ENCODE assay signal across 17 cellular contexts in the genomic region with DNA sequence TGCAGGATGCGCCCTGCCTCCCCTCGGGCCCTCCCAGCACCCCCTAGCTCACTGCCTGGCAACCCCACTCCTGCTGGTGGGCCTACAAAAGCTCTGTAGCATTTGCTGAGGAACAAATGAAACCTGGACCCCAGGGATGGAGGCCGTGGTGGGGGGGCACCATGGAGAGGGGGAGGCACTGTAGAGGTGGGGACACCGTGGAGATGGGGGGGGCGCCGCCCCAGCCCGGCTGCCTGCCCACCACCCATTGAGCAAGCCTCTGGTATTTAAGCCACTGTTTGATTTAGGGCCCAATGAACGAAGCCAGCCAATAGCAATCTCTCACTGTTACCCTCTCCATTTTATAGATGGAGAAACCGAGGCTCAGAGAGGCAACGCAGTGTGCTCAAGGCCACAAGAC.
"Had no signal": no experiment of that assay in that cellular context is flagged by ENCODE, and none has a peak within 500 bp of the region (broad histone marks: within the 10 kb centered on the region; RNA-seq: fewer than 3 reads in every experiment).

No MANE protein-coding gene starts in this region.

- H3K9me3 Mint-ChIP-seq: activated naive CD8-positive, alpha-beta T cell treated with anti-CD3 and anti-CD28 coated beads, Interleukin-2, amount 10 ng/mL, durations not matched to agents 7 days and 5 days; neural crest cell had no signal

- H3K9ac ChIP-seq: SK-N-SH had no signal

- FAIRE-seq: pancreas had no signal

- DNase-seq: activated CD4-positive, alpha-beta T cell treated with anti-CD3 and anti-CD28 coated beads for 1 hour; activated CD4-positive, alpha-beta T cell treated with anti-CD3 and anti-CD28 coated beads, Interleukin-2, amount 50 U/mL, for 4 hours; activated naive CD4-positive, alpha-beta T cell; activated naive CD8-positive, alpha-beta T cell treated with anti-CD3 and anti-CD28 coated beads, Interleukin-2, amount 10 ng/mL, durations not matched to agents 7 days and 5 days; activated T-cell treated with anti-CD3 and anti-CD28 coated beads for 4 hours; anterior cingulate cortex; brain microvascular endothelial cell; dorsolateral prefrontal cortex; erythroblast; retina; SK-N-SH; stimulated activated CD4-positive, alpha-beta T cell treated with anti-CD3 and anti-CD28 coated beads, Interleukin-15, amount 100 ng/mL, for 24 hours; stimulated activated CD4-positive, alpha-beta T cell treated with anti-CD3 and anti-CD28 coated beads, Interleukin-4, amount 100 ng/mL, for 1 hour; stimulated activated naive CD4-positive, alpha-beta T cell had no signal

- H3K4me2 ChIP-seq: SK-N-SH had no signal

- H3K36me3 ChIP-seq: brain microvascular endothelial cell, pancreas, tibial nerve had no signal

- H3K4me3 Mint-ChIP-seq: activated naive CD8-positive, alpha-beta T cell treated with anti-CD3 and anti-CD28 coated beads, Interleukin-2, amount 10 ng/mL, durations not matched to agents 7 days and 5 days; neural crest cell had no signal

- H3K36me3 Mint-ChIP-seq: activated naive CD8-positive, alpha-beta T cell treated with anti-CD3 and anti-CD28 coated beads, Interleukin-2, amount 10 ng/mL, durations not matched to agents 7 days and 5 days had no signal

- H3K27ac ChIP-seq: brain microvascular endothelial cell had no signal

- H3K27me3 ChIP-seq: brain microvascular endothelial cell, dorsolateral prefrontal cortex, pancreas, tibial nerve had no signal

- H3K9me3 ChIP-seq: pancreas, SK-N-SH, tibial nerve had no signal
